14 cellular contexts compared by ENCODE assay signal in the genomic region with DNA sequence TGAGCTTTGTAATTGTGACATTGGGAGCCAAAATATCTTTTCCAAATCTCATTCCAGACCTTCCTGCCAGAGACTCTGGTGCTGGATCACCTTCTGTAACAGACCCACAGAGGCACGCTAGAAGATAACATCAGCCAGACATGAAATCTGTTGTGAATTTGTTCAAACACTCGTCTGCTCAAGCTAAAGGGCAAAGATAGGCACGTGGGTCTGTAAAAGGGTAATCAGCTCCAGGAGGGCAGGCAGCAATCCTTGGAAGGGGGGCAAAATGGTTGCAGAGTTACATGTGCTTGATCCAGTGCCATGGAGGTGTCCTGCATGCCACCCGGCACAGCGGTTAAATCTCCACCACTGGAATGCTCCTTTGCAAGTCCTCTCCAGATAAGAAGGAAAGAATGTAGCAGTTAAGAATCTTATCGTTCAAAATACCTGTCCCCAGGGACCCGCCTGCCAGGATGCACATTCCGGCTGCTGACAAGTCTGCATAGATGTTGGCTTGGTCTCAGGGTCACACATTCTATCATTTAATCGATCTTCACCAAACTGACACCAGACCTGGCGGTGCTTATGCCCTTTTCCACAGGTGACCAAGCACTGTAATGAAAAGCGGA.
DNase-seq lines count a peak whose midpoint lies in the region; ATAC-seq and TF ChIP-seq lines count a peak whose summit lies in the region.
"Had no signal": no experiment of that assay in that cellular context is flagged by ENCODE, and none has a peak within 500 bp of the region (broad histone marks: within the 10 kb centered on the region; RNA-seq: fewer than 3 reads in every experiment).

No MANE protein-coding gene starts in this region.

- TF ChIP-seq CTCF in Peyer's patch (IDR thresholded peaks at IDR 0.05) (no peak), esophagus squamous epithelium (IDR thresholded peaks at IDR 0.05) (no peak), mesothelial cell of epicardium (IDR thresholded peaks at IDR 0.05; ENCODE audit: unreplicated experiment) (no peak), thoracic aorta (IDR thresholded peaks at IDR 0.05) (no peak)

- peak overlapping the region; percentile 31 for H3K27ac Mint-ChIP-seq in mesothelial cell of epicardium
- H3K27ac Mint-ChIP-seq: CD8-positive, alpha-beta memory T cell had no signal

- H3K4me3 Mint-ChIP-seq in mesothelial cell of epicardium = no peak overlapping the region
- H3K4me3 Mint-ChIP-seq: CD8-positive, alpha-beta memory T cell had no signal

- no peaks in the 10 kb centered on the region for H3K4me1 ChIP-seq in Peyer's patch
- peaks cover 0 to 14% (median 0%) of the 10 kb centered on the region in 3 donors for H3K4me1 ChIP-seq in esophagus squamous epithelium
- H3K4me1 ChIP-seq in thoracic aorta (ENCODE audit: control insufficient read depth in 1 of 2, low read depth in 2 of 2) = peaks cover 0 to 10% of the 10 kb centered on the region in 2 donors

- H3K36me3 ChIP-seq in Peyer's patch (no peaks in the 10 kb centered on the region), esophagus squamous epithelium (no peaks in the 10 kb centered on the region), thoracic aorta (peaks cover 5% of the 10 kb centered on the region)

- H3K4me3 ChIP-seq in Peyer's patch (no peak overlapping the region), esophagus squamous epithelium (peak overlapping the region in 1 of 4 donors; percentile 5), thoracic aorta (no peak overlapping the region)

- intact Hi-C loops in esophagus squamous epithelium (cut with DNase I) = no loop called here

- WGBS in esophagus squamous epithelium, 2 donors = 64 to 68% methylated on average over 10 to 11 of the region's 11 CpGs

- peaks cover 20% of the 10 kb centered on the region for H3K4me1 Mint-ChIP-seq in mesothelial cell of epicardium
- H3K4me1 Mint-ChIP-seq: CD8-positive, alpha-beta memory T cell had no signal

- ATAC-seq in thoracic aorta (ENCODE audit: insufficient number of reproducible peaks, low FRiP score, low read depth) (no peak), GM21360 (IDR thresholded peaks at IDR 0.05; ENCODE audit: unreplicated experiment) (no peak), GM21619 (IDR thresholded peaks at IDR 0.05; ENCODE audit: unreplicated experiment) (no peak), GM21737 (IDR thresholded peaks at IDR 0.05; ENCODE audit: unreplicated experiment) (no peak)
- ATAC-seq: left colon had no signal

- DNase-seq in Peyer's patch (no peak), esophagus squamous epithelium (lab: John Stamatoyannopoulos, UW) (no peak), mesothelial cell of epicardium (ENCODE audit: low spot score in 2 of 2, unreplicated experiment in 2 of 2) (peak in 1 of 2 experiments; percentile 22), thoracic aorta (ENCODE audit: low spot score) (no peak), HuH-7 (ENCODE audit: low spot score) (no peak)
- DNase-seq: activated CD8-positive, alpha-beta memory T cell treated with anti-CD3 and anti-CD28 coated beads for 24 hours; activated naive CD4-positive, alpha-beta T cell treated with anti-CD3 and anti-CD28 coated beads, Interleukin-2, amount 50 U/mL, for 16 hours; CD8-positive, alpha-beta memory T cell; dermis blood vessel endothelial cell; NCI-H1092 treated with DMSO at 0.1 percent for 48 hours had no signal

- no peaks in the 10 kb centered on the region for H3K9me3 Mint-ChIP-seq in mesothelial cell of epicardium

- H3K9me3 ChIP-seq in Peyer's patch (no peaks in the 10 kb centered on the region), esophagus squamous epithelium (no peaks in the 10 kb centered on the region), thoracic aorta (no peaks in the 10 kb centered on the region)

- H3K27ac ChIP-seq in Peyer's patch (peak overlapping the region in 3 of 4 donors; percentile 0 to 70 (median 26)), esophagus squamous epithelium (peak overlapping the region; percentile 25 to 85 (median 70)), thoracic aorta (peak overlapping the region; percentile 1 to 25)

- H3K27me3 Mint-ChIP-seq in mesothelial cell of epicardium (ENCODE audit: low read depth) = no peaks in the 10 kb centered on the region

- H3K36me3 Mint-ChIP-seq in mesothelial cell of epicardium = peaks cover 46% of the 10 kb centered on the region
- H3K36me3 Mint-ChIP-seq: CD8-positive, alpha-beta memory T cell had no signal

- TF ChIP-seq POLR2A in Peyer's patch (IDR thresholded peaks at IDR 0.05) (no peak), esophagus squamous epithelium (IDR thresholded peaks at IDR 0.05) (no peak)

- no peaks in the 10 kb centered on the region for H3K27me3 ChIP-seq in Peyer's patch
- no peaks in the 10 kb centered on the region for H3K27me3 ChIP-seq in esophagus squamous epithelium
- H3K27me3 ChIP-seq in thoracic aorta (replicated peaks; ENCODE audit: insufficient read depth) = no peaks in the 10 kb centered on the region

Comparison
In these comparisons a context has a peak if more than half of its experiments do, and no peak if none do; other contexts are left out.
1. H3K27ac ChIP-seq: peak in every context shown above with its lines; median percentile 70 in esophagus squamous epithelium; 26 in Peyer's patch; 13 in thoracic aorta.